Comparison of ENCODE assay signal across 8 cellular contexts in genomic region chr1:185045793-185046441, GRCh38. TPM values are rescaled to one million over a fixed set of nuclear protein-coding genes. Genes with fewer than 3 reads are reported as not detected.
DNase-seq lines count a peak whose midpoint lies in the region; ATAC-seq and TF ChIP-seq lines count a peak whose summit lies in the region.

No MANE protein-coding gene starts in this region.

- WGBS in body of pancreas, 2 donors = 0% methylated on average over 21 to 56 of the region's 57 CpGs

- no peak for TF ChIP-seq CTCF in body of pancreas (IDR thresholded peaks at IDR 0.05)

- H3K4me2 ChIP-seq in BLaER1 treated with 17β-estradiol and CSF1 and Interleukin-3, amounts not matched to agents 10 nM and 100 nM = peak overlapping the region; percentile 83 to 99 (median 89)

- 0 out of 22 replicates have a peak, but pooled peaks cover 0 to 3% (median 0%) of the 10 kb centered on the region in 11 experiments for H3K36me3 ChIP-seq in BLaER1 treated with 17β-estradiol and CSF1 and Interleukin-3, amounts not matched to agents 10 nM and 100 nM
- no peaks in the 10 kb centered on the region for H3K36me3 ChIP-seq in SJCRH30
- H3K36me3 ChIP-seq in body of pancreas (replicated peaks in 1 of 2; ENCODE audit: insufficient read depth in 1 of 2, low read depth in 2 of 2) = no peaks in the 10 kb centered on the region

- ATAC-seq in GM19043 (IDR thresholded peaks at IDR 0.05; ENCODE audit: low read depth, unreplicated experiment) = peak; percentile 25
- ATAC-seq in HG03354 (IDR thresholded peaks at IDR 0.05; ENCODE audit: poor library complexity, severe bottlenecking, unreplicated experiment) = peak; percentile 41
- peak; percentile 55 for ATAC-seq in body of pancreas

- peaks cover 17 to 52% (median 46%) of the 10 kb centered on the region in 11 experiments; a peak in 21 of 22 replicates for H4K20me1 ChIP-seq in BLaER1 treated with 17β-estradiol and CSF1 and Interleukin-3, amounts not matched to agents 10 nM and 100 nM

- peak overlapping the region; percentile 90 to 97 (median 94) for H3K9ac ChIP-seq in BLaER1 treated with 17β-estradiol and CSF1 and Interleukin-3, amounts not matched to agents 10 nM and 100 nM

- DNase-seq in SJCRH30 (peak; percentile 36 to 51), body of pancreas (peak; percentile 27 to 44 (median 30)), cortex of kidney (lab: John Stamatoyannopoulos, UW) (no peak)

- TF ChIP-seq POLR2A in body of pancreas (IDR thresholded peaks at IDR 0.05) = no peak

- H3K4me3 ChIP-seq in BLaER1 treated with 17β-estradiol and CSF1 and Interleukin-3, amounts not matched to agents 10 nM and 100 nM = peak overlapping the region; percentile 81 to 98 (median 94)
- H3K4me3 ChIP-seq in SJCRH30 = peak overlapping the region; percentile 80
- H3K4me3 ChIP-seq in body of pancreas = peak overlapping the region; percentile 59 to 82
- peak overlapping the region; percentile 64 for H3K4me3 ChIP-seq in iPS-18c (ENCODE audit: insufficient read depth, low read depth, low read length)
- H3K4me3 ChIP-seq in skin epidermis = peak overlapping the region; percentile 67 to 96 (median 89)

- no peaks in the 10 kb centered on the region; a peak in 1 of 22 replicates for H3K9me3 ChIP-seq in BLaER1 treated with 17β-estradiol and CSF1 and Interleukin-3, amounts not matched to agents 10 nM and 100 nM (replicated peaks in 1 of 11)
- no peaks in the 10 kb centered on the region for H3K9me3 ChIP-seq in SJCRH30 (replicated peaks)
- no peaks in the 10 kb centered on the region for H3K9me3 ChIP-seq in body of pancreas
- no peaks in the 10 kb centered on the region for H3K9me3 ChIP-seq in iPS-18c (ENCODE audit: control insufficient read depth, insufficient read depth, low read length)

- intact Hi-C loops in body of pancreas (cut with DNase I) = no loop called here

- peak overlapping the region; percentile 87 to 93 (median 90) for H3K27ac ChIP-seq in BLaER1 treated with 17β-estradiol and CSF1 and Interleukin-3, amounts not matched to agents 10 nM and 100 nM
- H3K27ac ChIP-seq in SJCRH30 (peak overlapping the region; percentile 51), body of pancreas (peak overlapping the region; percentile 55 to 91 (median 88)), skin epidermis (peak overlapping the region; percentile 67 to 93 (median 87))

- peaks cover 17 to 44% (median 24%) of the 10 kb centered on the region in 10 experiments for H3K4me1 ChIP-seq in BLaER1 treated with 17β-estradiol and CSF1 and Interleukin-3, amounts not matched to agents 10 nM and 100 nM
- H3K4me1 ChIP-seq in SJCRH30 (peaks cover 5% of the 10 kb centered on the region), body of pancreas (peaks cover 19% of the 10 kb centered on the region)

- no peaks in the 10 kb centered on the region for H3K27me3 ChIP-seq in BLaER1 treated with 17β-estradiol and CSF1 and Interleukin-3, amounts not matched to agents 10 nM and 100 nM
- H3K27me3 ChIP-seq in SJCRH30 (no peaks in the 10 kb centered on the region), body of pancreas (no peaks in the 10 kb centered on the region)

RNA-seq across cellular contexts. Expression of gene RNF2, which starts 0.6 kb away (rescaled TPM):
- total RNA-seq in SJCRH30 (2014; rRNA removed; shearing (Covaris generic)) = 30.0 TPM in 2 replicates
- 1 to 10 TPM; 9.9 TPM for total RNA-seq in body of pancreas
